16 cellular contexts compared by ENCODE assay signal in the genomic region with DNA sequence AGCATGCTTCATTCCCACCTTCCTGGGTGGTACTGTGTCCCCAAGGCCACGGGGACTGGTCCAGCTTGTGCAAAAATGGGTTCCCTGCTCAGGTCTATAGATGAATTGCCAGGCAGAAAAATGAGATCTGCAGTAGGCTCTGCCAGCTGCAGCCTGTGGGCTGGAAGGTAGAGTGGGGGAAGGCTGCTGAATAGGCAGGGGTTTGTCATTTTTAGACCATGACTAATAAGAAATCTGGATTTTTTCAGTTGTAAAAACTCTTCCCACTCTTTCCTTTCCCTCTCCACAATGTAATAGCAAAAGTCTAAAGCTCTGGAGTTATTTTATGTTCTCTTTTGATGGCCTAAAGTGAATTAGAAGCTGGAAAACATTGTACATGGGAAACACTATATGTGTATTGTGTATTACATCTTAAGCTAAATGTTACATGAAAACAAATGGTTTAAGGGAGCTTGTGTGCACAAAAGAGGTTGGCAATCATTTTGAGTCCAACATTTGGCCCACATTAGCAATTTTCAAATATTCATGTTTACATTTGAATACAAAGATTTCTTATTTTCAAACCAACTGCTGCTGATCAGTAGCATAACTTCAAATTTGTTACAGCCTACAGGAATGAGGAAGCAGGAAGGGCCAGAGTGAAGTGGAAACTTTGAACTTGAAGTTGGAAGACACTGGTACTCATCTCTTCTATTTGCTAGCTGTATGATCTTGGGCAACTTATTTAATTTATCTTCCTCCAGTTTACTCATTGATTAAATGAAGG.
A peak's percentile ranks its signal among the peaks of the same experiment; 100 is the strongest.
DNase-seq lines count a peak whose midpoint lies in the region; ATAC-seq, FAIRE-seq and TF ChIP-seq lines count a peak whose summit lies in the region.
"Had no signal": no experiment of that assay in that cellular context is flagged by ENCODE, and none has a peak within 500 bp of the region (broad histone marks: within the 10 kb centered on the region; RNA-seq: fewer than 3 reads in every experiment).

No MANE protein-coding gene starts in this region.

- peaks cover 6% of the 10 kb centered on the region; the same call in 1 of the 2 replicates for H3K9me3 ChIP-seq in MG63
- no peaks in the 10 kb centered on the region for H3K9me3 ChIP-seq in HepG2 (ENCODE audit: low read length)
- H3K9me3 ChIP-seq in H9 (ENCODE audit: control insufficient read depth, low read depth, low read length): no peaks in the 10 kb centered on the region
- H3K9me3 ChIP-seq in psoas muscle: no peaks in the 10 kb centered on the region
- H3K9me3 ChIP-seq: BE2C, heart right ventricle, suprapubic skin had no signal

- no peak overlapping the region for H3K14ac ChIP-seq in H9 (ENCODE audit: insufficient read depth, low read length)

- H3K4me2 ChIP-seq in HepG2 (ENCODE audit: low read depth, low read length) (no peak overlapping the region), H9 (ENCODE audit: insufficient read depth, insufficient read length, low read length) (no peak overlapping the region)

- H4K91ac ChIP-seq in H9 (ENCODE audit: insufficient read length, low read depth, low read length): no peak overlapping the region

- no peak overlapping the region for H2BK120ac ChIP-seq in H9 (ENCODE audit: low read depth, low read length, poor library complexity, severe bottlenecking)

- H3K27ac Mint-ChIP-seq in H9: no peak overlapping the region
- H3K27ac Mint-ChIP-seq: activated CD4-positive, alpha-beta T cell treated with anti-CD3 and anti-CD28 coated beads, Interleukin-2, amount 10 ng/mL, durations not matched to agents 24 days and 14 days; mesothelial cell of epicardium had no signal

- H3K4me1 ChIP-seq in HepG2 (ENCODE audit: insufficient read depth, low read length): no peaks in the 10 kb centered on the region
- H3K4me1 ChIP-seq in H9 (ENCODE audit: insufficient read depth, low read length): no peaks in the 10 kb centered on the region
- H3K4me1 ChIP-seq in psoas muscle: no peaks in the 10 kb centered on the region
- H3K4me1 ChIP-seq: BE2C, heart right ventricle, suprapubic skin had no signal

- no peaks in the 10 kb centered on the region for H3K27me3 ChIP-seq in MG63
- no peaks in the 10 kb centered on the region for H3K27me3 ChIP-seq in HepG2 (ENCODE audit: control insufficient read depth in 1 of 2, insufficient read depth in 2 of 2, low read length in 2 of 2)
- no peaks in the 10 kb centered on the region for H3K27me3 ChIP-seq in H9 (ENCODE audit: insufficient read depth, low read length)
- H3K27me3 ChIP-seq in psoas muscle (ENCODE audit: insufficient read depth in 3 of 3, low read length in 2 of 3): no peaks in the 10 kb centered on the region
- H3K27me3 ChIP-seq: BE2C, suprapubic skin had no signal

- H3K27me3 Mint-ChIP-seq in H9 (ENCODE audit: low read depth): no peaks in the 10 kb centered on the region
- H3K27me3 Mint-ChIP-seq: activated CD4-positive, alpha-beta T cell treated with anti-CD3 and anti-CD28 coated beads, Interleukin-2, amount 10 ng/mL, durations not matched to agents 24 days and 14 days had no signal

- H3K56ac ChIP-seq in H9 (ENCODE audit: insufficient read length, low read depth, low read length): no peak overlapping the region

- no peak overlapping the region for H3K9ac ChIP-seq in HepG2 (ENCODE audit: insufficient read depth, low read depth, low read length)
- H3K9ac ChIP-seq in H9 (ENCODE audit: extremely low read depth, insufficient read length, low read length): no peak overlapping the region

- TF ChIP-seq EP300 in HepG2 (IDR thresholded peaks at IDR 0.05; ENCODE audit: low read depth in 2 of 2, low read length in 2 of 2) (no peak), HepG2 (CRISPR knock-in tag; IDR thresholded peaks at IDR 0.05; ENCODE audit: borderline replicate concordance) (no peak)

- in situ Hi-C loops in HepG2 (cut with HindIII; ENCODE audit: extremely low pct_ligation_motif_present, low pct_unique_long_range_greater_than_20kb): no loop called here

- no peak for FAIRE-seq in HepG2 (lab: Jason Lieb, UNC)

- no TSS peak for BruUV-seq in HepG2 (replicated peaks; lab: Mats Ljungman, UMichigan)

- no peaks in the 10 kb centered on the region for H4K20me1 ChIP-seq in HepG2 (ENCODE audit: insufficient read depth, low read length)
- no peaks in the 10 kb centered on the region for H4K20me1 ChIP-seq in H9 (ENCODE audit: control insufficient read depth, insufficient read depth, insufficient read length)

- no peak overlapping the region for H3T11ph ChIP-seq in H9 (ENCODE audit: low read length)

- no peaks in the 10 kb centered on the region for H3K79me1 ChIP-seq in H9 (ENCODE audit: insufficient read depth, low read depth, low read length, poor library complexity, severe bottlenecking)

- H3K36me3 ChIP-seq in MG63: no peaks in the 10 kb centered on the region
- no peaks in the 10 kb centered on the region for H3K36me3 ChIP-seq in HepG2 (replicated peaks in 1 of 2; ENCODE audit: control insufficient read depth in 1 of 2, insufficient read depth in 2 of 2, low read length in 2 of 2)
- H3K36me3 ChIP-seq in psoas muscle (ENCODE audit: insufficient read depth in 1 of 2, low read depth in 1 of 2): no peaks in the 10 kb centered on the region
- H3K36me3 ChIP-seq: BE2C, heart right ventricle, suprapubic skin had no signal

- TF ChIP-seq CTCF in AG10803 (conservative IDR thresholded peaks at IDR 0.05; ENCODE audit: low read length) (no peak), HepG2 (CRISPR knock-in tag; IDR thresholded peaks at IDR 0.05) (no peak), H9 (conservative IDR thresholded peaks at IDR 0.05) (no peak), psoas muscle (IDR thresholded peaks at IDR 0.05) (no peak)

- no peak overlapping the region for H3K18ac ChIP-seq in H9 (ENCODE audit: insufficient read length, low read depth, low read length)

- intact Hi-C loops in HepG2 (cut with micrococcal nuclease; ENCODE audit: unreplicated experiment): no loop called here
- intact Hi-C loops in psoas muscle (cut with DNase I): no loop called here

- no peak overlapping the region for H4K5ac ChIP-seq in H9 (ENCODE audit: insufficient read length, low read depth, low read length)

- DNase-seq in AG10803 (ENCODE audit: low read depth) (peak; percentile 74), MG63 (peak; percentile 69), dedifferentiated amniotic fluid mesenchymal stem cell (ENCODE audit: extremely low spot score) (peak; percentile 58), myocyte (ENCODE audit: low read depth) (peak; percentile 50), HepG2 (ENCODE audit: low spot score) (no peak), NCI-H446 (lab: John Stamatoyannopoulos, UW) (no peak), H9 (no peak), psoas muscle (no peak)
- DNase-seq: activated CD4-positive, alpha-beta T cell treated with anti-CD3 and anti-CD28 coated beads, Interleukin-2, amount 10 ng/mL, durations not matched to agents 24 days and 14 days; BE2C; GDM1; heart right ventricle; NCI-H1092; NCI-H526 treated with DMSO at 0.1 percent for 48 hours had no signal

- peaks cover 0 to 3% of the 10 kb centered on the region in 2 experiments; a peak in 2 of 5 replicates for H3K9me3 Mint-ChIP-seq in H9
- H3K9me3 Mint-ChIP-seq: activated CD4-positive, alpha-beta T cell treated with anti-CD3 and anti-CD28 coated beads, Interleukin-2, amount 10 ng/mL, durations not matched to agents 24 days and 14 days had no signal

- H3K36me3 Mint-ChIP-seq in H9 (ENCODE audit: insufficient read depth in 1 of 3, low read depth in 3 of 3): no peaks in the 10 kb centered on the region; a peak in 2 of 7 replicates
- H3K36me3 Mint-ChIP-seq: mesothelial cell of epicardium had no signal

- 0% methylated on average over 1 of the region's 1 CpG for WGBS in HepG2 (ENCODE audit: low lambda C conversion rate)
- no CpG with 5 or more reads among the region's 1 CpG for WGBS in H9 (ENCODE audit: extremely low coverage, insufficient read length, low lambda C conversion rate)
- 33 to 35% (median 35%) methylated on average over 1 of the region's 1 CpG for WGBS in psoas muscle, 3 donors

- H3K79me2 ChIP-seq in HepG2 (ENCODE audit: insufficient read depth, low read length) (no peaks in the 10 kb centered on the region), H9 (ENCODE audit: insufficient read depth, low read length) (no peaks in the 10 kb centered on the region)

- H3K27ac ChIP-seq in HepG2 (ENCODE audit: extremely low read length, insufficient read depth, low read length) (no peak overlapping the region), H9 (ENCODE audit: insufficient read length, low read depth, low read length) (no peak overlapping the region), psoas muscle (no peak overlapping the region)
- H3K27ac ChIP-seq: heart right ventricle, suprapubic skin had no signal

- no peaks in the 10 kb centered on the region for H3K23me2 ChIP-seq in H9 (ENCODE audit: insufficient read length, low read depth, low read length, poor library complexity, severe bottlenecking)

- no peak overlapping the region for H2BK5ac ChIP-seq in H9 (ENCODE audit: insufficient read length, low read length)

- ATAC-seq in HepG2: no peak
- ATAC-seq in psoas muscle: no peak
- ATAC-seq: heart right ventricle had no signal

- no peak overlapping the region for H2BK20ac ChIP-seq in H9 (ENCODE audit: low read depth, low read length, poor library complexity, severe bottlenecking)

- H4K8ac ChIP-seq in H9 (replicated peaks; ENCODE audit: insufficient read length, low read depth, low read length): no peak overlapping the region

- no peak for TF ChIP-seq POLR2A in HepG2 (IDR thresholded peaks at IDR 0.05; ENCODE audit: insufficient read depth in 1 of 2, low read depth in 2 of 2, low read length in 2 of 2)

- no peak overlapping the region for H3K4me3 Mint-ChIP-seq in H9
- H3K4me3 Mint-ChIP-seq: activated CD4-positive, alpha-beta T cell treated with anti-CD3 and anti-CD28 coated beads, Interleukin-2, amount 10 ng/mL, durations not matched to agents 24 days and 14 days; mesothelial cell of epicardium had no signal

- no peak overlapping the region for H2AK5ac ChIP-seq in H9 (ENCODE audit: insufficient read length, low read length)

- H2AFZ ChIP-seq in HepG2 (ENCODE audit: low read length): no peak overlapping the region
- H2AFZ ChIP-seq in H9 (ENCODE audit: low read length): no peak overlapping the region

- H3K4me1 Mint-ChIP-seq in H9: peaks cover 0 to 4% of the 10 kb centered on the region in 2 experiments; a peak in 1 of 4 replicates
- H3K4me1 Mint-ChIP-seq: activated CD4-positive, alpha-beta T cell treated with anti-CD3 and anti-CD28 coated beads, Interleukin-2, amount 10 ng/mL, durations not matched to agents 24 days and 14 days had no signal

- no peak overlapping the region for H2BK15ac ChIP-seq in H9 (ENCODE audit: low read depth, low read length)

- H3K4ac ChIP-seq in H9 (ENCODE audit: low read depth, low read length): no peak overlapping the region

- no peak for TF ChIP-seq RAD21 in HepG2 (CRISPR knock-in tag; IDR thresholded peaks at IDR 0.05)

- H3K4me3 ChIP-seq in AG10803 (ENCODE audit: low read length) (no peak overlapping the region), MG63 (no peak overlapping the region), HepG2 (replicated peaks in 1 of 3; ENCODE audit: insufficient read depth in 1 of 3, low read depth in 2 of 3, low read length in 3 of 3) (no peak overlapping the region), psoas muscle (no peak overlapping the region)
- H3K4me3 ChIP-seq: heart right ventricle, suprapubic skin had no signal

- POLR2A ChIA-PET in HepG2 (lab: Yijun Ruan, JAX): no interaction called here

- no peak overlapping the region for H2BK12ac ChIP-seq in H9 (ENCODE audit: insufficient read length, low read depth, low read length)

- CTCF ChIA-PET in HepG2 (lab: Yijun Ruan, JAX; ENCODE audit: low intra/inter-chr PET ratio, low total read pairs): no interaction called here

- no peak overlapping the region for H3K23ac ChIP-seq in H9 (ENCODE audit: insufficient read length, low read depth, low read length)

Comparison
In these comparisons a context has a peak if more than half of its experiments do, and no peak if none do; other contexts are left out.
1. DNase-seq: peak in AG10803 (single experiment), MG63 (single experiment), dedifferentiated amniotic fluid mesenchymal stem cell (single experiment) and myocyte (single experiment); none in HepG2 (single experiment), NCI-H446 (0 of 2), H9 (single experiment) and psoas muscle (0 of 2).